Comparison of ENCODE assay signal across 8 cellular contexts in the genomic region with DNA sequence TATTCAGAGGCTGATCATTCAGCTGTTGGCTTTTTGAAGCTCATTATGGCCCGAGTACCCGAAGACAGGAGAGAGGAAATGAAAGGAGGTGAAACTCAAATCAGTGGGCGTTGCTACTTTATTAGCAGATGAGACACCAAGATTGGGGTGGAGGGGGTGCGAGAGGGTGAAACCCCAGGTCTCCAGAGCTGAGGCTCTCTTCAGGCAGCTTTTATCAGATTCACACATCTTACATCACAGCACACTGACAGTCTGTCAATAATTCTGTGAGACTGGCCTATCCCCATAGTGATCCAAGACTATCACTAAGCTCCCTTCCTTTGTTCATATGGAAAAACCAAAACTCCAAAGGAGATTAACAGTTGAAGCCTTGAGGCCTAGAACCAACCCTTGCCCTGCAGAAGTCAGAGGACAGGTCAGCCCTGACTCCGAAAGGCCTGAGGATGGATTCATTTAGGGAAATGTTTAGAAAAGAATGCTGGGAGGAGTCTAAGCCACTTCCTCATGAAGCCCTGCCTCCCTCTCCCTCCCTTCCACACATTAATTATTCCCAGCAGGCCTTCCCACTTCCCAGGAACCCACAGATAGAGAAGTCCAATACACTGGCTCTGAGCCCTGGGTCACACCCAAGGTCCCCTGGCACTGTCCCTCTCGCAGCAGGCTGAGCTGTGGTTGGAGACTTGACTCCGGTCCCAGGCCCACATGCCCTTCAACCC. TPM values are rescaled to one million over a fixed set of nuclear protein-coding genes. Genes with fewer than 3 reads are reported as not detected.
DNase-seq lines count a peak whose midpoint lies in the region; ATAC-seq and TF ChIP-seq lines count a peak whose summit lies in the region.

No MANE protein-coding gene starts in this region.

- ATAC-seq in GM21619 (IDR thresholded peaks at IDR 0.05; ENCODE audit: unreplicated experiment) (no peak), HG02973 (IDR thresholded peaks at IDR 0.05; ENCODE audit: unreplicated experiment) (no peak), HG03159 (IDR thresholded peaks at IDR 0.05; ENCODE audit: unreplicated experiment) (no peak)

- H3K4me2 ChIP-seq in Karpas-422 (ENCODE audit: low read depth, low read length, poor library complexity, severe bottlenecking) (peak overlapping the region; percentile 31), neural cell (ENCODE audit: low read length) (no peak overlapping the region)

- no peak for TF ChIP-seq EP300 in neural cell (conservative IDR thresholded peaks at IDR 0.05; ENCODE audit: poor library complexity, severe bottlenecking)

- H3K27ac Mint-ChIP-seq in brain, result peak overlapping the region; percentile 6 to 84 (median 66)

- DNase-seq in GM04504 (ENCODE audit: low read depth) (peak; percentile 60), Karpas-422 (peak; percentile 57), NCI-H1092 treated with DMSO at 0.1 percent for 48 hours (lab: John Stamatoyannopoulos, UW) (no peak)

- H3K79me2 ChIP-seq in Karpas-422 (ENCODE audit: low read length) (peaks cover 95% of the 10 kb centered on the region), neural cell (replicated peaks; ENCODE audit: insufficient read depth, low read length) (peaks cover 7% of the 10 kb centered on the region)

- H3F3A ChIP-seq in neural cell (ENCODE audit: insufficient read depth, low read length, poor library complexity, severe bottlenecking), result no peaks in the 10 kb centered on the region

- TF ChIP-seq RAD21 in neural cell (conservative IDR thresholded peaks at IDR 0.05), result no peak

- H3K36me3 ChIP-seq in Karpas-422 (ENCODE audit: insufficient read depth, low read length), result peaks cover 43% of the 10 kb centered on the region; the same call in 1 of the 2 replicates
- H3K36me3 ChIP-seq in neural cell (ENCODE audit: insufficient read depth, low read length), result peaks cover 2% of the 10 kb centered on the region

- no peak overlapping the region for H3K4me3 ChIP-seq in Karpas-422 (ENCODE audit: low read length)
- H3K4me3 ChIP-seq in neural cell (ENCODE audit: low read length), result no peak overlapping the region

- peaks cover 40% of the 10 kb centered on the region for H3K36me3 Mint-ChIP-seq in brain

- peaks cover 38% of the 10 kb centered on the region for H3K4me1 ChIP-seq in Karpas-422 (ENCODE audit: low read length)

- TF ChIP-seq CTCF in brain (conservative IDR thresholded peaks at IDR 0.05) (no peak), neural cell (IDR thresholded peaks at IDR 0.05; ENCODE audit: poor library complexity, severe bottlenecking) (no peak)

- peaks cover 52% of the 10 kb centered on the region for H3K4me1 Mint-ChIP-seq in brain

- peak overlapping the region; percentile 18; the same call in 1 of the 2 replicates for H3K9ac ChIP-seq in Karpas-422 (ENCODE audit: low read length)
- H3K9ac ChIP-seq in neural cell (ENCODE audit: low read length), result no peak overlapping the region

- H3K27me3 ChIP-seq in Karpas-422 (ENCODE audit: low read length) (no peaks in the 10 kb centered on the region), neural cell (ENCODE audit: insufficient read depth, low read depth, low read length) (no peaks in the 10 kb centered on the region)

- no peaks in the 10 kb centered on the region for H3K9me2 ChIP-seq in Karpas-422 (replicated peaks; ENCODE audit: insufficient read depth, low read length)
- no peaks in the 10 kb centered on the region for H3K9me2 ChIP-seq in neural cell (ENCODE audit: insufficient read depth, low read length)

- peak overlapping the region in 1 of 5 experiments; percentile 15 for H3K4me3 Mint-ChIP-seq in brain

- H3K9me3 ChIP-seq in Karpas-422 (ENCODE audit: low read length) (no peaks in the 10 kb centered on the region), neural cell (ENCODE audit: low read length) (peaks cover 5% of the 10 kb centered on the region)

- peaks cover 6 to 18% (median 9%) of the 10 kb centered on the region in 5 experiments for H3K9me3 Mint-ChIP-seq in brain

- H2AFZ ChIP-seq in Karpas-422 (ENCODE audit: low read length) (no peak overlapping the region), neural cell (ENCODE audit: low read depth, low read length) (no peak overlapping the region)

- H4K20me1 ChIP-seq in Karpas-422 (ENCODE audit: insufficient read depth, low read depth, low read length) (no peaks in the 10 kb centered on the region), neural cell (ENCODE audit: insufficient read depth) (no peaks in the 10 kb centered on the region)

- no peaks in the 10 kb centered on the region for H3K27me3 Mint-ChIP-seq in brain

- peak overlapping the region; percentile 46 for H3K27ac ChIP-seq in Karpas-422 (ENCODE audit: low read length)
- H3K27ac ChIP-seq in neural cell (ENCODE audit: low read length), result peak overlapping the region; percentile 25

TF ChIP-seq in neural cell, 6 proteins besides CTCF, POLR2A, EP300 and RAD21:
- TF ChIP-seq EZH2 (IDR thresholded peaks at IDR 0.05; ENCODE audit: borderline replicate concordance, insufficient read depth, low read length, poor library complexity, severe bottlenecking) (no peak), POLR2AphosphoS5 (IDR thresholded peaks at IDR 0.05) (no peak), MXI1 (conservative IDR thresholded peaks at IDR 0.05; ENCODE audit: poor library complexity, severe bottlenecking) (no peak), SMC3 (conservative IDR thresholded peaks at IDR 0.05; ENCODE audit: poor library complexity) (no peak)
- TF ChIP-seq, protein P1, sequence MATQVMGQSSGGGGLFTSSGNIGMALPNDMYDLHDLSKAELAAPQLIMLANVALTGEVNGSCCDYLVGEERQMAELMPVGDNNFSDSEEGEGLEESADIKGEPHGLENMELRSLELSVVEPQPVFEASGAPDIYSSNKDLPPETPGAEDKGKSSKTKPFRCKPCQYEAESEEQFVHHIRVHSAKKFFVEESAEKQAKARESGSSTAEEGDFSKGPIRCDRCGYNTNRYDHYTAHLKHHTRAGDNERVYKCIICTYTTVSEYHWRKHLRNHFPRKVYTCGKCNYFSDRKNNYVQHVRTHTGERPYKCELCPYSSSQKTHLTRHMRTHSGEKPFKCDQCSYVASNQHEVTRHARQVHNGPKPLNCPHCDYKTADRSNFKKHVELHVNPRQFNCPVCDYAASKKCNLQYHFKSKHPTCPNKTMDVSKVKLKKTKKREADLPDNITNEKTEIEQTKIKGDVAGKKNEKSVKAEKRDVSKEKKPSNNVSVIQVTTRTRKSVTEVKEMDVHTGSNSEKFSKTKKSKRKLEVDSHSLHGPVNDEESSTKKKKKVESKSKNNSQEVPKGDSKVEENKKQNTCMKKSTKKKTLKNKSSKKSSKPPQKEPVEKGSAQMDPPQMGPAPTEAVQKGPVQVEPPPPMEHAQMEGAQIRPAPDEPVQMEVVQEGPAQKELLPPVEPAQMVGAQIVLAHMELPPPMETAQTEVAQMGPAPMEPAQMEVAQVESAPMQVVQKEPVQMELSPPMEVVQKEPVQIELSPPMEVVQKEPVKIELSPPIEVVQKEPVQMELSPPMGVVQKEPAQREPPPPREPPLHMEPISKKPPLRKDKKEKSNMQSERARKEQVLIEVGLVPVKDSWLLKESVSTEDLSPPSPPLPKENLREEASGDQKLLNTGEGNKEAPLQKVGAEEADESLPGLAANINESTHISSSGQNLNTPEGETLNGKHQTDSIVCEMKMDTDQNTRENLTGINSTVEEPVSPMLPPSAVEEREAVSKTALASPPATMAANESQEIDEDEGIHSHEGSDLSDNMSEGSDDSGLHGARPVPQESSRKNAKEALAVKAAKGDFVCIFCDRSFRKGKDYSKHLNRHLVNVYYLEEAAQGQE (IDR thresholded peaks at IDR 0.05; ENCODE audit: borderline replicate concordance), result no peak

RNA-seq across cellular contexts. Expression of a gene that starts 23.2 kb away (rescaled TPM):
- total RNA-seq in Karpas-422 (2014; rRNA removed; shearing (Covaris generic); ENCODE audit: low replicate concordance), result 30.2 and 32.7 TPM in 2 replicates
- polyA plus RNA-seq in brain (ENCODE audit: insufficient read depth, low read depth, low replicate concordance) (4.9 TPM), neural cell (4.3 and 4.5 TPM in 2 replicates)
- 8.8 and 10.0 TPM in 2 replicates for polyA minus RNA-seq in neural cell
